ENCODE assay signal across 8 cellular contexts in genomic region chr9:62532162-62532776, GRCh38.
DNase-seq lines count a peak whose midpoint lies in the region; ATAC-seq, FAIRE-seq and TF ChIP-seq lines count a peak whose summit lies in the region.
"Not testable (repeated sequence)": the region's sequence is repeated elsewhere in the genome, so short reads cannot be mapped to it uniquely, and the experiment has no call there.

No MANE protein-coding gene starts in this region.

- not testable (repeated sequence) for H3K4me1 ChIP-seq in A673 (ENCODE audit: insufficient read depth, low read length, poor library complexity, severe bottlenecking); endothelial cell of umbilical vein (ENCODE audit: control insufficient read depth, extremely low read depth, insufficient read depth, low read length)

- peak overlapping the region; percentile 89 for H3K4me3 Mint-ChIP-seq in T-helper 1 cell treated with Interleukin-12 subunit alpha and Interleukin-12 subunit beta and Interleukin-4 antibody, amounts not matched to agents 30 μg/mL and 1 μg/mL, for 36 hours
- peak overlapping the region; percentile 77 for H3K4me3 Mint-ChIP-seq in activated CD8-positive, alpha-beta memory T cell treated with anti-CD3 and anti-CD28 coated beads, Interleukin-2, amount 10 ng/mL, durations not matched to agents 7 days and 5 days
- peak overlapping the region; percentile 92 for H3K4me3 Mint-ChIP-seq in MCF 10A (ENCODE audit: unreplicated experiment)
- peak overlapping the region; percentile 52 for H3K4me3 Mint-ChIP-seq in stimulated activated effector memory CD8-positive, alpha-beta T cell treated with anti-CD3 and anti-CD28 coated beads, Interleukin-12 subunit alpha, Interleukin-12 subunit beta, amount 100 ng/mL, for 72 hours

- H3K4me2 ChIP-seq in endothelial cell of umbilical vein (ENCODE audit: insufficient read depth, low read length), result not testable (repeated sequence)

- not testable (repeated sequence) for H3K9me1 ChIP-seq in endothelial cell of umbilical vein (replicated peaks; ENCODE audit: control insufficient read depth, extremely low read depth, insufficient read depth, low read length)

- TF ChIP-seq CTCF in A673 (conservative IDR thresholded peaks at IDR 0.05; ENCODE audit: low read depth, low read length); MCF 10A (IDR thresholded peaks at IDR 0.05; ENCODE audit: unreplicated experiment); endothelial cell of umbilical vein (IDR thresholded peaks at IDR 0.05; ENCODE audit: extremely low read depth in 1 of 2, insufficient read depth in 1 of 2, low read depth in 1 of 2, low read length in 2 of 2); kidney epithelial cell (IDR thresholded peaks at IDR 0.05; ENCODE audit: insufficient read depth, low read length, poor library complexity, severe bottlenecking): not testable (repeated sequence)

- not testable (repeated sequence) for H3K36me3 ChIP-seq in A673 (ENCODE audit: insufficient read depth, low read length, poor library complexity, severe bottlenecking); H7 (replicated peaks; ENCODE audit: control insufficient read depth, insufficient read depth, low read length); endothelial cell of umbilical vein (ENCODE audit: control insufficient read depth in 2 of 2, extremely low read depth in 1 of 2, insufficient read depth in 2 of 2, low read length in 2 of 2); kidney epithelial cell (ENCODE audit: control insufficient read depth, insufficient read depth, low read length)

- not testable (repeated sequence) for H2AFZ ChIP-seq in endothelial cell of umbilical vein (ENCODE audit: low read depth, low read length)

- H3K4me1 Mint-ChIP-seq in T-helper 1 cell treated with Interleukin-12 subunit alpha and Interleukin-12 subunit beta and Interleukin-4 antibody, amounts not matched to agents 30 μg/mL and 1 μg/mL, for 36 hours (ENCODE audit: low read depth); activated CD8-positive, alpha-beta memory T cell treated with anti-CD3 and anti-CD28 coated beads, Interleukin-2, amount 10 ng/mL, durations not matched to agents 7 days and 5 days; MCF 10A (ENCODE audit: insufficient read depth, unreplicated experiment); stimulated activated effector memory CD8-positive, alpha-beta T cell treated with anti-CD3 and anti-CD28 coated beads, Interleukin-12 subunit alpha, Interleukin-12 subunit beta, amount 100 ng/mL, for 72 hours: not testable (repeated sequence)

- H3K27me3 ChIP-seq in A673 (replicated peaks; ENCODE audit: insufficient read depth, low read depth, low read length, poor library complexity); H7 (ENCODE audit: control insufficient read depth, insufficient read depth, low read length); endothelial cell of umbilical vein (ENCODE audit: control insufficient read depth in 2 of 2, insufficient read depth in 2 of 2, low read length in 2 of 2); kidney epithelial cell (ENCODE audit: control insufficient read depth, insufficient read depth, low read length): not testable (repeated sequence)

- BruUV-seq in A673 (replicated peaks; lab: Mats Ljungman, UMichigan) (TSS peak; percentile 88), MCF 10A (replicated peaks; lab: Mats Ljungman, UMichigan) (TSS peak; percentile 69), endothelial cell of umbilical vein (replicated peaks; lab: Mats Ljungman, UMichigan) (TSS peak; percentile 56)

- FAIRE-seq in endothelial cell of umbilical vein (lab: Jason Lieb, UNC), result not testable (repeated sequence)

- H3K79me2 ChIP-seq in endothelial cell of umbilical vein (ENCODE audit: control insufficient read depth, insufficient read depth, low read length), result not testable (repeated sequence)

- DNase-seq in A673 (ENCODE audit: low spot score); H7; activated CD8-positive, alpha-beta memory T cell treated with anti-CD3 and anti-CD28 coated beads, Interleukin-2, amount 10 ng/mL, durations not matched to agents 7 days and 5 days; MCF 10A (ENCODE audit: unreplicated experiment); endothelial cell of umbilical vein (ENCODE audit: low read depth, low spot score); kidney epithelial cell (ENCODE audit: low read depth); stimulated activated effector memory CD8-positive, alpha-beta T cell treated with anti-CD3 and anti-CD28 coated beads, Interleukin-12 subunit alpha, Interleukin-12 subunit beta, amount 100 ng/mL, for 72 hours (ENCODE audit: low spot score in 2 of 2): not testable (repeated sequence)

- H3K27ac Mint-ChIP-seq in T-helper 1 cell treated with Interleukin-12 subunit alpha and Interleukin-12 subunit beta and Interleukin-4 antibody, amounts not matched to agents 30 μg/mL and 1 μg/mL, for 36 hours; stimulated activated effector memory CD8-positive, alpha-beta T cell treated with anti-CD3 and anti-CD28 coated beads, Interleukin-12 subunit alpha, Interleukin-12 subunit beta, amount 100 ng/mL, for 72 hours: not testable (repeated sequence)
- peak overlapping the region; percentile 85 for H3K27ac Mint-ChIP-seq in activated CD8-positive, alpha-beta memory T cell treated with anti-CD3 and anti-CD28 coated beads, Interleukin-2, amount 10 ng/mL, durations not matched to agents 7 days and 5 days
- H3K27ac Mint-ChIP-seq in MCF 10A (ENCODE audit: low read depth, unreplicated experiment), result peak overlapping the region; percentile 80

- H3K9me3 Mint-ChIP-seq in T-helper 1 cell treated with Interleukin-12 subunit alpha and Interleukin-12 subunit beta and Interleukin-4 antibody, amounts not matched to agents 30 μg/mL and 1 μg/mL, for 36 hours; activated CD8-positive, alpha-beta memory T cell treated with anti-CD3 and anti-CD28 coated beads, Interleukin-2, amount 10 ng/mL, durations not matched to agents 7 days and 5 days (ENCODE audit: low read depth); MCF 10A (ENCODE audit: unreplicated experiment); stimulated activated effector memory CD8-positive, alpha-beta T cell treated with anti-CD3 and anti-CD28 coated beads, Interleukin-12 subunit alpha, Interleukin-12 subunit beta, amount 100 ng/mL, for 72 hours: not testable (repeated sequence)

- CTCF ChIA-PET in A673 (lab: Charles Lee); activated CD8-positive, alpha-beta memory T cell treated with anti-CD3 and anti-CD28 coated beads, Interleukin-2, amount 10 ng/mL, durations not matched to agents 7 days and 5 days (lab: Charles Lee); MCF 10A (lab: Yijun Ruan, JAX); endothelial cell of umbilical vein (lab: Charles Lee): not testable (repeated sequence)

- H3K27me3 Mint-ChIP-seq in T-helper 1 cell treated with Interleukin-12 subunit alpha and Interleukin-12 subunit beta and Interleukin-4 antibody, amounts not matched to agents 30 μg/mL and 1 μg/mL, for 36 hours (ENCODE audit: low read depth); activated CD8-positive, alpha-beta memory T cell treated with anti-CD3 and anti-CD28 coated beads, Interleukin-2, amount 10 ng/mL, durations not matched to agents 7 days and 5 days; MCF 10A (ENCODE audit: insufficient read depth, unreplicated experiment): not testable (repeated sequence)

- not testable (repeated sequence) for TF ChIP-seq POLR2A in endothelial cell of umbilical vein (IDR thresholded peaks at IDR 0.05; ENCODE audit: low read depth, low read length)

- H3K36me3 Mint-ChIP-seq in T-helper 1 cell treated with Interleukin-12 subunit alpha and Interleukin-12 subunit beta and Interleukin-4 antibody, amounts not matched to agents 30 μg/mL and 1 μg/mL, for 36 hours (ENCODE audit: low read depth); activated CD8-positive, alpha-beta memory T cell treated with anti-CD3 and anti-CD28 coated beads, Interleukin-2, amount 10 ng/mL, durations not matched to agents 7 days and 5 days; MCF 10A (ENCODE audit: insufficient read depth, unreplicated experiment); stimulated activated effector memory CD8-positive, alpha-beta T cell treated with anti-CD3 and anti-CD28 coated beads, Interleukin-12 subunit alpha, Interleukin-12 subunit beta, amount 100 ng/mL, for 72 hours: not testable (repeated sequence)

- not testable (repeated sequence) for H3K27ac ChIP-seq in A673 (ENCODE audit: low read depth, low read length, poor library complexity, severe bottlenecking); endothelial cell of umbilical vein (ENCODE audit: insufficient read depth, low read depth, low read length)

- ATAC-seq in activated CD8-positive, alpha-beta memory T cell treated with anti-CD3 and anti-CD28 coated beads, Interleukin-2, amount 10 ng/mL, durations not matched to agents 7 days and 5 days, result peak; percentile 23
- ATAC-seq in stimulated activated effector memory CD8-positive, alpha-beta T cell treated with anti-CD3 and anti-CD28 coated beads, Interleukin-12 subunit alpha, Interleukin-12 subunit beta, amount 100 ng/mL, for 72 hours, result not testable (repeated sequence)

- dilution Hi-C loops in endothelial cell of umbilical vein (cut with MboI; ENCODE audit: extremely low pct_ligation_motif_present, low sequenced_read_pairs), result not testable (repeated sequence)

- H3K9me3 ChIP-seq in A673 (ENCODE audit: low read depth, low read length, poor library complexity, severe bottlenecking); endothelial cell of umbilical vein (replicated peaks; ENCODE audit: control insufficient read depth, insufficient read depth, low read length): not testable (repeated sequence)

- intact Hi-C loops in A673 (cut with micrococcal nuclease; ENCODE audit: unreplicated experiment); MCF 10A (cut with micrococcal nuclease); endothelial cell of umbilical vein (cut with micrococcal nuclease): not testable (repeated sequence)

- not testable (repeated sequence) for H4K20me1 ChIP-seq in endothelial cell of umbilical vein (replicated peaks; ENCODE audit: control insufficient read depth, extremely low read depth, insufficient read depth, low read length)

- POLR2A ChIA-PET in A673 (lab: Charles Lee; ENCODE audit: low non-redundant PET); MCF 10A (lab: Yijun Ruan, JAX); endothelial cell of umbilical vein (lab: Charles Lee): not testable (repeated sequence)

- not testable (repeated sequence) for H3K9ac ChIP-seq in endothelial cell of umbilical vein (replicated peaks; ENCODE audit: extremely low read depth, insufficient read depth, low read length)

- H3K4me3 ChIP-seq in A673 (ENCODE audit: low read depth, low read length, poor library complexity, severe bottlenecking), result not testable (repeated sequence)
- H3K4me3 ChIP-seq in H7 (ENCODE audit: insufficient read depth, low read depth, low read length) (peak overlapping the region; percentile 24; the same call in 1 of the 2 replicates), endothelial cell of umbilical vein (replicated peaks in 1 of 3; ENCODE audit: insufficient read depth in 1 of 3, low read depth in 1 of 3, low read length in 3 of 3) (peak overlapping the region in 1 of 3 experiments; percentile 32), kidney epithelial cell (ENCODE audit: low read depth, low read length) (peak overlapping the region; percentile 27)
